Comparison of ENCODE assay signal across 8 cellular contexts in genomic region chr15:37100109-37100873, GRCh38. TPM values are rescaled to one million over a fixed set of nuclear protein-coding genes. Genes with fewer than 3 reads are reported as not detected.
DNase-seq lines count a peak whose midpoint lies in the region; ATAC-seq and TF ChIP-seq lines count a peak whose summit lies in the region.

Gene MEIS2 (minus strand): TSS chr15:37100549. CDS start chr15:37099466, 1,083 bp downstream.

- H3K18ac ChIP-seq in trophoblast cell (ENCODE audit: low read length), result peak within 1 kb of the TSS; percentile 93

- peak within 1 kb of the TSS; percentile 90 for H4K91ac ChIP-seq in trophoblast cell (ENCODE audit: low read depth, low read length)

- H3K9ac ChIP-seq in MM.1S (ENCODE audit: low read length) (peak within 1 kb of the TSS; percentile 73), trophoblast cell (ENCODE audit: low read length) (peak within 1 kb of the TSS; percentile 84)

- H2AFZ ChIP-seq in MM.1S (ENCODE audit: low read length), result peak within 1 kb of the TSS; percentile 92
- H2AFZ ChIP-seq in trophoblast cell (ENCODE audit: insufficient read depth, low read length, poor library complexity), result peak within 1 kb of the TSS; percentile 79

- H2BK12ac ChIP-seq in trophoblast cell (ENCODE audit: low read length), result peak within 1 kb of the TSS; percentile 89

- in situ Hi-C loops in astrocyte of the cerebellum (cut with HindIII; ENCODE audit: low sequenced_read_pairs), result loop anchor here (25.0 kb wide), 1 partner anchor 213 kb away; no protein-coding TSS in a partner anchor

- no peaks in the 10 kb centered on the region for H3K79me2 ChIP-seq in MM.1S (ENCODE audit: low read length)
- H3K79me2 ChIP-seq in trophoblast cell (ENCODE audit: control insufficient read depth, insufficient read depth, low read length, poor library complexity), result peaks cover 18% of the 10 kb centered on the region

- H3K27ac ChIP-seq in MM.1S (ENCODE audit: low read length), result peak within 1 kb of the TSS; percentile 77
- peak within 1 kb of the TSS; percentile 92 to 95 for H3K27ac ChIP-seq in right atrium auricular region
- H3K27ac ChIP-seq in trophoblast cell (ENCODE audit: low read depth, low read length), result peak within 1 kb of the TSS; percentile 92

- H3K4ac ChIP-seq in trophoblast cell (ENCODE audit: low read depth, low read length), result peak within 1 kb of the TSS; percentile 65

- TF ChIP-seq CTCF in MM.1S (IDR thresholded peaks at IDR 0.05; ENCODE audit: low read length) (no peak), astrocyte of the cerebellum (IDR thresholded peaks at IDR 0.05; ENCODE audit: low read depth, low read length, missing control alignments) (no peak), right atrium auricular region (IDR thresholded peaks at IDR 0.05) (no peak)

- no peak within 1 kb of the TSS for H3K23ac ChIP-seq in trophoblast cell (ENCODE audit: low read length)

- peak; percentile 59 for ATAC-seq in GM21717 (IDR thresholded peaks at IDR 0.05; ENCODE audit: unreplicated experiment)
- no peak for ATAC-seq in HG03159 (IDR thresholded peaks at IDR 0.05; ENCODE audit: unreplicated experiment)

- H3K9me3 ChIP-seq in MM.1S (replicated peaks; ENCODE audit: insufficient read depth, low read length), result no peaks in the 10 kb centered on the region
- H3K9me3 ChIP-seq in right atrium auricular region, result no peaks in the 10 kb centered on the region
- H3K9me3 ChIP-seq in trophoblast cell (ENCODE audit: insufficient read depth, low read depth, low read length), result no peaks in the 10 kb centered on the region

- H3K4me1 ChIP-seq in MM.1S (ENCODE audit: low read length) (no peaks in the 10 kb centered on the region), right atrium auricular region (peaks cover 0 to 16% of the 10 kb centered on the region in 2 donors), trophoblast cell (ENCODE audit: control insufficient read depth in 1 of 2, insufficient read depth in 2 of 2, low read length in 2 of 2) (peaks cover 15 to 23% of the 10 kb centered on the region in 2 experiments)

- peak; percentile 97 for DNase-seq in DMS53 (lab: John Stamatoyannopoulos, UW)
- DNase-seq in MM.1S, result peak; percentile 79
- peak; percentile 81 for DNase-seq in RPMI8226
- DNase-seq in astrocyte of the cerebellum (ENCODE audit: low read depth), result peak; percentile 84
- DNase-seq in right atrium auricular region (ENCODE audit: low spot score), result peak; percentile 90
- DNase-seq in trophoblast cell, result peak; percentile 87 to 91

- H4K12ac ChIP-seq in trophoblast cell (ENCODE audit: low read depth, low read length), result peak within 1 kb of the TSS; percentile 90

- H3K4me3 ChIP-seq in MM.1S (ENCODE audit: low read length) (peak within 1 kb of the TSS; percentile 67), astrocyte of the cerebellum (ENCODE audit: low read depth, low read length) (peak within 1 kb of the TSS; percentile 88), right atrium auricular region (peak within 1 kb of the TSS; percentile 58 to 73), trophoblast cell (ENCODE audit: low read depth, low read length) (peak within 1 kb of the TSS; percentile 82)

- H4K8ac ChIP-seq in trophoblast cell (ENCODE audit: low read depth, low read length), result peak within 1 kb of the TSS; percentile 87

- no peaks in the 10 kb centered on the region for H3K9me2 ChIP-seq in MM.1S (replicated peaks; ENCODE audit: insufficient read depth, low read length)

- peaks cover 39% of the 10 kb centered on the region for H3K79me1 ChIP-seq in trophoblast cell (ENCODE audit: low read length)

- H2BK5ac ChIP-seq in trophoblast cell (ENCODE audit: low read depth, low read length, poor library complexity), result peak within 1 kb of the TSS; percentile 84

- no peaks in the 10 kb centered on the region for H3K27me3 ChIP-seq in MM.1S (replicated peaks; ENCODE audit: insufficient read depth, low read length)
- no peaks in the 10 kb centered on the region for H3K27me3 ChIP-seq in right atrium auricular region
- H3K27me3 ChIP-seq in trophoblast cell (ENCODE audit: insufficient read depth, low read length), result peaks cover 21% of the 10 kb centered on the region

- H3K4me2 ChIP-seq in MM.1S (ENCODE audit: low read depth, low read length) (peak within 1 kb of the TSS; percentile 96), trophoblast cell (ENCODE audit: low read length) (peak within 1 kb of the TSS; percentile 98)

- no CpG with 5 or more reads among the region's 63 CpGs for WGBS in trophoblast cell (ENCODE audit: extremely low coverage, insufficient coverage, insufficient read length)

- H4K20me1 ChIP-seq in MM.1S (ENCODE audit: insufficient read depth, low read length), result no peaks in the 10 kb centered on the region

- H3F3A ChIP-seq in MM.1S (ENCODE audit: insufficient read depth, low read length), result peaks cover 15% of the 10 kb centered on the region; the same call in 1 of the 2 replicates

- no peak within 1 kb of the TSS for H2AK5ac ChIP-seq in trophoblast cell (ENCODE audit: low read length)

- H3K36me3 ChIP-seq in MM.1S (replicated peaks; ENCODE audit: insufficient read depth, low read length) (no peaks in the 10 kb centered on the region), right atrium auricular region (no peaks in the 10 kb centered on the region), trophoblast cell (ENCODE audit: control insufficient read depth in 1 of 2, insufficient read depth in 2 of 2, low read length in 2 of 2) (no peaks in the 10 kb centered on the region)

- H3K14ac ChIP-seq in trophoblast cell (ENCODE audit: low read length), result peak within 1 kb of the TSS; percentile 93

- peak within 1 kb of the TSS; percentile 91 for H2BK120ac ChIP-seq in trophoblast cell (ENCODE audit: insufficient read depth, low read length, poor library complexity)

RNA-seq across cellular contexts. Expression of gene MEIS2, which starts in this region (rescaled TPM):
- 10 to 100 TPM; 24.3 to 29.8 TPM for total RNA-seq in right atrium auricular region
- 12.3 and 13.1 TPM in 2 replicates for polyA plus RNA-seq in trophoblast cell (2013)
